ENCODE assay signal across 9 cellular contexts in the genomic region with DNA sequence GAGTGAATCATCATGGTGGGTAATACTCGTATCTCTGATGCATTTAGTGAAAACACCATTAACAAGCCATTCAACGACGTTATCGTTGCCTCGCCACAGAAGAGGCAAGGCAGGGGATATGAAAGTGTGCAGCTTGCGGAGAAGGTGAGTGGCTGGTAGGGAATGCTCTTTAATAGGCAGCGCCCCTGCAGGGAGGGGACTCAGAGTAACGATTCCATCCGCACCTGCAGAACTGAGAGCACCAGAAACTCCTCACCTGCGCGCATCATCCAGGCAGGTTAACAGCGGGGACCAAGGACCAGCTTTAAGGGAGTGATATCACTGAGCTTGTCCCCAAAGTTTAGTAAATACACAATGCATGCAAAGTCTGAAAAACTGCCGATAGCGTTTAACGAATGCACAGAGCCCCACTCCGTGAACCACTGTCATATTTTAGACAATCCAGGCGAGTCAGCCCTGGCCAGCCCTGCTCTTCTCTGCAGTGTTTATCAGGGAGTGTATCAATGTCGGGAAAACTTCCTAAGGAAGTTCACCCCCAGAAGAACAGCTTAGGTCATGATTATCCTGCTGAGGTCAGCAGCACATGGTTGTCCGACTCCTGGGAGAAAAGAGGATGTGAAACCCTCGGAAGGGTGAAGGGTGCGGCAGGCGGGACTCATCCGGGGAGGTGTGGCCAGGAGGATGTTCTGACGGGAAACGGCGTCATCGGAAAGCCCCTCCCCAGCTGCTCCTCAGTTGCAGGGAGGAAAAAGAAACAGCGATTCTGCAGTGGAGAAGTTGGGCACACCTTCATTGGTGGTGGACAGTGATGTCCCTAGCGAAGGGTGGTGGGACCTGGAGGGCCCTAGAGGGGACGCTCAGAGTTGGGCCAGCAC.
A peak's percentile ranks its signal among the peaks of the same experiment; 100 is the strongest.
DNase-seq lines count a peak whose midpoint lies in the region; ATAC-seq and TF ChIP-seq lines count a peak whose summit lies in the region.
"Had no signal": no experiment of that assay in that cellular context is flagged by ENCODE, and none has a peak within 500 bp of the region (broad histone marks: within the 10 kb centered on the region; RNA-seq: fewer than 3 reads in every experiment).

No MANE protein-coding gene starts in this region.

- H2AK5ac ChIP-seq in mesendoderm (ENCODE audit: low read length): no peak overlapping the region

- POLR2A ChIA-PET in HEK293 (lab: Yijun Ruan, JAX): interaction anchor here (0.6 kb wide), 1 partner anchor 687 kb away, joined by 4 read pairs; a partner anchor contains a TSS

- no peak overlapping the region for H2BK5ac ChIP-seq in mesendoderm (ENCODE audit: low read length)

- H3K27ac ChIP-seq in HEK293 (ENCODE audit: extremely low read depth, low read depth, low read length): no peak overlapping the region
- no peak overlapping the region for H3K27ac ChIP-seq in colonic mucosa
- H3K27ac ChIP-seq in transverse colon: peak overlapping the region in 2 of 4 donors; percentile 45 to 51
- no peak overlapping the region for H3K27ac ChIP-seq in mesendoderm (ENCODE audit: low read depth, low read length)

- H3K4me3 ChIP-seq in HEK293 (ENCODE audit: low read depth, low read length): no peak overlapping the region
- no peak overlapping the region for H3K4me3 ChIP-seq in colonic mucosa
- H3K4me3 ChIP-seq in transverse colon: no peak overlapping the region
- no peak overlapping the region for H3K4me3 ChIP-seq in mesendoderm (ENCODE audit: low read length)

- H3K4me1 Mint-ChIP-seq in natural killer cell: peaks cover 6 to 8% of the 10 kb centered on the region in 2 donors

- H3K4me1 ChIP-seq in HEK293 (ENCODE audit: control insufficient read depth, insufficient read depth, low read length) (no peaks in the 10 kb centered on the region), colonic mucosa (no peaks in the 10 kb centered on the region), transverse colon (no peaks in the 10 kb centered on the region), mesendoderm (ENCODE audit: control insufficient read depth, low read depth, low read length) (no peaks in the 10 kb centered on the region)

- no peak overlapping the region for H3K23ac ChIP-seq in mesendoderm (ENCODE audit: low read length)

- no peak overlapping the region for H2BK15ac ChIP-seq in mesendoderm (replicated peaks; ENCODE audit: low read depth)

- no peak for TF ChIP-seq EP300 in transverse colon (IDR thresholded peaks at IDR 0.05; ENCODE audit: low read depth)

- DNase-seq in Ammon's horn (ENCODE audit: low spot score): peak; percentile 74
- peak; percentile 80 for DNase-seq in UCSD-AML1 (lab: John Stamatoyannopoulos, UW; ENCODE audit: unreplicated experiment)
- peak; percentile 61 for DNase-seq in colonic mucosa
- no peak for DNase-seq in natural killer cell
- DNase-seq in transverse colon: peak; percentile 81
- no peak for DNase-seq in GM03348 (ENCODE audit: low spot score)
- DNase-seq in mesendoderm: no peak
- DNase-seq: DND-41 had no signal

- TF ChIP-seq CTCF in HEK293 (tag by site-specific recombination; IDR thresholded peaks at IDR 0.05) (no peak), colonic mucosa (IDR thresholded peaks at IDR 0.05) (no peak), natural killer cell (IDR thresholded peaks at IDR 0.05) (no peak), transverse colon (IDR thresholded peaks at IDR 0.05) (no peak)

- TF ChIP-seq POLR2A in transverse colon (IDR thresholded peaks at IDR 0.05): no peak

- no peak overlapping the region for H3K56ac ChIP-seq in mesendoderm (ENCODE audit: low read length)

- CTCF ChIA-PET in HEK293 (lab: Yijun Ruan, JAX): interaction anchor here (0.6 to 1.4 kb wide), 2 partner anchors 12 to 658 kb away, joined by 3 to 4 read pairs; no protein-coding TSS in a partner anchor

- H4K5ac ChIP-seq in mesendoderm (ENCODE audit: low read length): no peak overlapping the region

- H2BK120ac ChIP-seq in mesendoderm (ENCODE audit: low read depth, low read length): no peak overlapping the region

- peaks cover 12 to 14% of the 10 kb centered on the region in 2 donors for H3K27me3 Mint-ChIP-seq in natural killer cell (ENCODE audit: low read depth in 2 of 2)

- no peaks in the 10 kb centered on the region for H3K36me3 ChIP-seq in HEK293 (ENCODE audit: control insufficient read depth in 2 of 2, insufficient read depth in 1 of 2, low read length in 2 of 2)
- H3K36me3 ChIP-seq in colonic mucosa: no peaks in the 10 kb centered on the region
- H3K36me3 ChIP-seq in transverse colon: no peaks in the 10 kb centered on the region
- no peaks in the 10 kb centered on the region for H3K36me3 ChIP-seq in mesendoderm (ENCODE audit: control insufficient read depth, insufficient read depth, low read length)

- peak; percentile 60 to 73 (median 66) for ATAC-seq in natural killer cell

- H3K36me3 Mint-ChIP-seq in natural killer cell: no peaks in the 10 kb centered on the region

- no peaks in the 10 kb centered on the region for H3K9me3 ChIP-seq in HEK293 (ENCODE audit: control insufficient read depth, insufficient read depth, low read depth, low read length)
- no peaks in the 10 kb centered on the region for H3K9me3 ChIP-seq in colonic mucosa
- no peaks in the 10 kb centered on the region for H3K9me3 ChIP-seq in transverse colon

- no peak overlapping the region for H3K4me2 ChIP-seq in mesendoderm (ENCODE audit: low read length)

- WGBS in transverse colon (ENCODE audit: low coverage in 1 of 2), 2 donors: 66 to 88% methylated on average over 5 to 30 of the region's 30 CpGs
- WGBS in mesendoderm (ENCODE audit: extremely low coverage, insufficient coverage, low lambda C conversion rate): no CpG with 5 or more reads among the region's 30 CpGs

- no peak overlapping the region for H3K4ac ChIP-seq in mesendoderm (ENCODE audit: low read depth, low read length)

- no peaks in the 10 kb centered on the region for H3K79me2 ChIP-seq in mesendoderm (ENCODE audit: control insufficient read depth, insufficient read depth, low read length)

- H3K18ac ChIP-seq in mesendoderm (ENCODE audit: low read length): no peak overlapping the region

- H3K4me3 Mint-ChIP-seq in natural killer cell: peak overlapping the region; percentile 42

- H3K9ac ChIP-seq in colonic mucosa (ENCODE audit: low read depth in 2 of 2, low read length in 2 of 2) (no peak overlapping the region), mesendoderm (ENCODE audit: low read length) (no peak overlapping the region)

- no peak overlapping the region for H4K8ac ChIP-seq in mesendoderm (ENCODE audit: low read depth, low read length)

- no peaks in the 10 kb centered on the region for H3K79me1 ChIP-seq in mesendoderm (ENCODE audit: low read length)

- intact Hi-C loops in colonic mucosa (cut with DNase I): no loop called here
- intact Hi-C loops in natural killer cell (cut with micrococcal nuclease): no loop called here
- intact Hi-C loops in transverse colon (cut with DNase I; ENCODE audit: low total_unique reads): loop anchor here (10.0 kb wide), 1 partner anchor 81 kb away; no protein-coding TSS in a partner anchor

- in situ Hi-C loops in transverse colon (cut with MboI; ENCODE audit: low pct_ligation_motif_present in 1 of 4, low pct_unique_long_range_greater_than_20kb in 1 of 4, low sequenced_read_pairs in 3 of 4): no loop called here

- H3K9me3 Mint-ChIP-seq in natural killer cell: no peaks in the 10 kb centered on the region

- H3K27ac Mint-ChIP-seq in natural killer cell: peak overlapping the region in 1 of 2 donors; percentile 47

- no peaks in the 10 kb centered on the region for H3K27me3 ChIP-seq in colonic mucosa
- peaks cover 14% of the 10 kb centered on the region for H3K27me3 ChIP-seq in transverse colon
- no peaks in the 10 kb centered on the region for H3K27me3 ChIP-seq in mesendoderm (ENCODE audit: insufficient read depth, low read length, poor library complexity)

TF ChIP-seq in HEK293, 187 proteins besides CTCF, POLR2A, EP300 and RAD21:
- TF ChIP-seq, protein P1, sequence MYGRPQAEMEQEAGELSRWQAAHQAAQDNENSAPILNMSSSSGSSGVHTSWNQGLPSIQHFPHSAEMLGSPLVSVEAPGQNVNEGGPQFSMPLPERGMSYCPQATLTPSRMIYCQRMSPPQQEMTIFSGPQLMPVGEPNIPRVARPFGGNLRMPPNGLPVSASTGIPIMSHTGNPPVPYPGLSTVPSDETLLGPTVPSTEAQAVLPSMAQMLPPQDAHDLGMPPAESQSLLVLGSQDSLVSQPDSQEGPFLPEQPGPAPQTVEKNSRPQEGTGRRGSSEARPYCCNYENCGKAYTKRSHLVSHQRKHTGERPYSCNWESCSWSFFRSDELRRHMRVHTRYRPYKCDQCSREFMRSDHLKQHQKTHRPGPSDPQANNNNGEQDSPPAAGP (tag by site-specific recombination; IDR thresholded peaks at IDR 0.05): 0 out of 2 replicates have a peak, but pooled peaks have one; percentile 41
- TF ChIP-seq ZNF391 (tag by site-specific recombination; IDR thresholded peaks at IDR 0.05; ENCODE audit: borderline replicate concordance, low read depth): no peak
- 0 out of 2 replicates have a peak, but pooled peaks have one; percentile 23 for TF ChIP-seq ZNF341 (tag by site-specific recombination; IDR thresholded peaks at IDR 0.05; ENCODE audit: low read depth)
- no peak for TF ChIP-seq ZNF596 (tag by site-specific recombination; IDR thresholded peaks at IDR 0.05)
- TF ChIP-seq ZFHX2 (tag by site-specific recombination; conservative IDR thresholded peaks at IDR 0.05): no peak
TF ChIP-seq in HEK293: peak in this region for 2.

Comparison
In these comparisons a context has a peak if more than half of its experiments do, and no peak if none do; other contexts are left out.
1. DNase-seq: peak in Ammon's horn (single experiment), UCSD-AML1 (single experiment), colonic mucosa (single experiment) and transverse colon (single experiment); none in natural killer cell (single experiment), GM03348 (single experiment) and mesendoderm (single experiment).